In genomic region chr18:8462651-8463185, GRCh38 we compare ENCODE assay signal across 1 cellular context.
TF ChIP-seq lines count a peak whose summit lies in the region.

No MANE protein-coding gene starts in this region.

TF ChIP-seq in HepG2, 621 proteins besides CTCF, POLR2A, EP300 and RAD21 (continued from another document):
- no peak for TF ChIP-seq ZNF639 (CRISPR knock-in tag; conservative IDR thresholded peaks at IDR 0.05)
- TF ChIP-seq MAX (IDR thresholded peaks at IDR 0.05): peak; percentile 23; the same call in 1 of the 2 replicates
- peak; percentile 51; the same call in 1 of the 2 replicates for TF ChIP-seq TFAP4 (IDR thresholded peaks at IDR 0.05; ENCODE audit: borderline replicate concordance, low read depth)
- 0 out of 2 replicates have a peak, but pooled peaks have one; percentile 18 for TF ChIP-seq ZNF687 (CRISPR knock-in tag; IDR thresholded peaks at IDR 0.05)
- TF ChIP-seq POLR2G (IDR thresholded peaks at IDR 0.05; ENCODE audit: low read depth, low read length): no peak
- TF ChIP-seq HMG20B (CRISPR knock-in tag; conservative IDR thresholded peaks at IDR 0.05): no peak
- TF ChIP-seq ZMYM4 (CRISPR knock-in tag; IDR thresholded peaks at IDR 0.05): peak; percentile 48; the same call in 1 of the 2 replicates
